11 cellular contexts compared by ENCODE assay signal in genomic region chr18:46518438-46518837, GRCh38.
DNase-seq lines count a peak whose midpoint lies in the region; ATAC-seq and TF ChIP-seq lines count a peak whose summit lies in the region.
"Had no signal": no experiment of that assay in that cellular context is flagged by ENCODE, and none has a peak within 500 bp of the region (broad histone marks: within the 10 kb centered on the region; RNA-seq: fewer than 3 reads in every experiment).

No MANE protein-coding gene starts in this region.

- DNase-seq in NCI-H748 (lab: John Stamatoyannopoulos, UW; ENCODE audit: unreplicated experiment) (peak; percentile 19), NCI-H748 treated with DMSO at 0.1 percent for 48 hours (lab: John Stamatoyannopoulos, UW) (no peak), PC-3 (peak; percentile 19), left ventricle myocardium inferior (peak; percentile 38), thyroid gland (peak; percentile 44 to 46)
- no peak for DNase-seq in activated naive CD4-positive, alpha-beta T cell treated with anti-CD3 and anti-CD28 coated beads, Interleukin-2, amount 50 U/mL, for 72 hours (ENCODE audit: low spot score in 2 of 2)
- DNase-seq: colonic mucosa, NCI-H1694 treated with DMSO at 0.1 percent for 48 hours had no signal

- no peaks in the 10 kb centered on the region for H3K9me2 ChIP-seq in PC-3 (replicated peaks; ENCODE audit: low read length)

- peaks cover 0 to under 1% of the 10 kb centered on the region in 2 donors for H3K9me3 Mint-ChIP-seq in activated naive CD4-positive, alpha-beta T cell treated with anti-CD3 and anti-CD28 coated beads, Interleukin-2, amount 50 U/mL, for 72 hours
- H3K9me3 Mint-ChIP-seq: activated naive CD4-positive, alpha-beta T cell treated with anti-CD3 and anti-CD28 coated beads, Interleukin-2, amount 50 U/mL, for 24 hours had no signal

- no peak overlapping the region for H3K9ac ChIP-seq in PC-3 (ENCODE audit: low read length)

- H2AFZ ChIP-seq in PC-3 (ENCODE audit: low read length) = no peak overlapping the region

- CTCF ChIA-PET in PC-3 (lab: Charles Lee) = interaction anchor here (1.7 kb wide), 1 partner anchor 237 kb away, joined by 12 read pairs; no protein-coding TSS in a partner anchor

- POLR2A ChIA-PET in PC-3 (lab: Charles Lee; ENCODE audit: unreplicated experiment) = no interaction called here

- no peaks in the 10 kb centered on the region for H3F3A ChIP-seq in PC-3 (ENCODE audit: low read length, unreplicated experiment)

- H3K36me3 ChIP-seq in PC-3 (ENCODE audit: low read depth, low read length) (no peaks in the 10 kb centered on the region), left ventricle myocardium inferior (no peaks in the 10 kb centered on the region), thyroid gland (no peaks in the 10 kb centered on the region)
- H3K36me3 ChIP-seq: colonic mucosa had no signal

- TF ChIP-seq CTCF in PC-3 (conservative IDR thresholded peaks at IDR 0.05; ENCODE audit: low read depth, low read length) (no peak; the same call in 1 of the 2 replicates), left ventricle myocardium inferior (IDR thresholded peaks at IDR 0.05; ENCODE audit: borderline replicate concordance) (peak; percentile 72), thyroid gland (IDR thresholded peaks at IDR 0.05) (peak in 2 of 6 experiments; percentile 19 to 31)

- no peaks in the 10 kb centered on the region for H3K9me3 ChIP-seq in PC-3 (ENCODE audit: low read length)
- no peaks in the 10 kb centered on the region for H3K9me3 ChIP-seq in left ventricle myocardium inferior (replicated peaks)
- no peaks in the 10 kb centered on the region for H3K9me3 ChIP-seq in thyroid gland
- H3K9me3 ChIP-seq: colonic mucosa had no signal

- TF ChIP-seq POLR2A in thyroid gland (IDR thresholded peaks at IDR 0.05) = no peak

- H3K4me2 ChIP-seq in PC-3 (ENCODE audit: low read length) = no peak overlapping the region

- no TSS peak for BruUV-seq in PC-3 (replicated peaks; lab: Mats Ljungman, UMichigan)

- H3K4me3 ChIP-seq in PC-3 (ENCODE audit: low read length) = no peak overlapping the region
- H3K4me3 ChIP-seq in left ventricle myocardium inferior = no peak overlapping the region
- no peak overlapping the region for H3K4me3 ChIP-seq in thyroid gland (replicated peaks in 1 of 3)
- H3K4me3 ChIP-seq: colonic mucosa had no signal

- WGBS in thyroid gland, 2 donors = 41 to 58% methylated on average over 4 to 5 of the region's 6 CpGs

- H3K27ac ChIP-seq in PC-3 (ENCODE audit: low read length) = no peak overlapping the region
- H3K27ac ChIP-seq in left ventricle myocardium inferior (replicated peaks) = no peak overlapping the region
- no peak overlapping the region for H3K27ac ChIP-seq in thyroid gland
- H3K27ac ChIP-seq: colonic mucosa had no signal

- H3K79me2 ChIP-seq in PC-3 (ENCODE audit: low read length) = no peaks in the 10 kb centered on the region

- H4K20me1 ChIP-seq in PC-3 (ENCODE audit: low read length) = no peaks in the 10 kb centered on the region

- peak; percentile 79 for ATAC-seq in PC-3
- ATAC-seq in HG02642 (IDR thresholded peaks at IDR 0.05; ENCODE audit: poor library complexity, unreplicated experiment) = no peak
- no peak for ATAC-seq in GM19351 (IDR thresholded peaks at IDR 0.05; ENCODE audit: unreplicated experiment)
- ATAC-seq in activated naive CD4-positive, alpha-beta T cell treated with anti-CD3 and anti-CD28 coated beads, Interleukin-2, amount 50 U/mL, for 72 hours = no peak

- H3K27me3 ChIP-seq in PC-3 (ENCODE audit: low read length) (no peaks in the 10 kb centered on the region), left ventricle myocardium inferior (ENCODE audit: low read depth) (no peaks in the 10 kb centered on the region), thyroid gland (no peaks in the 10 kb centered on the region)
- H3K27me3 ChIP-seq: colonic mucosa had no signal

- intact Hi-C loops in PC-3 (cut with micrococcal nuclease) = loop anchor here (1.0 kb wide), 1 partner anchor 237 kb away; no protein-coding TSS in a partner anchor
- intact Hi-C loops in left ventricle myocardium inferior (cut with micrococcal nuclease) = loop anchor here (10.0 kb wide), 1 partner anchor 234 kb away; no protein-coding TSS in a partner anchor
- intact Hi-C loops in thyroid gland (cut with DNase I) = no loop called here

- no peaks in the 10 kb centered on the region for H3K4me1 ChIP-seq in PC-3 (ENCODE audit: insufficient read depth, low read length)
- H3K4me1 ChIP-seq in left ventricle myocardium inferior = no peaks in the 10 kb centered on the region
- no peaks in the 10 kb centered on the region for H3K4me1 ChIP-seq in thyroid gland
- H3K4me1 ChIP-seq: colonic mucosa had no signal

- no peaks in the 10 kb centered on the region for H3K36me3 Mint-ChIP-seq in activated naive CD4-positive, alpha-beta T cell treated with anti-CD3 and anti-CD28 coated beads, Interleukin-2, amount 50 U/mL, for 72 hours
- H3K36me3 Mint-ChIP-seq: activated naive CD4-positive, alpha-beta T cell treated with anti-CD3 and anti-CD28 coated beads, Interleukin-2, amount 50 U/mL, for 24 hours had no signal

- no peak overlapping the region for H3K27ac Mint-ChIP-seq in activated naive CD4-positive, alpha-beta T cell treated with anti-CD3 and anti-CD28 coated beads, Interleukin-2, amount 50 U/mL, for 72 hours
- H3K27ac Mint-ChIP-seq: activated naive CD4-positive, alpha-beta T cell treated with anti-CD3 and anti-CD28 coated beads, Interleukin-2, amount 50 U/mL, for 24 hours had no signal

Comparison
In these comparisons a context has a peak if more than half of its experiments do, and no peak if none do; other contexts are left out.
1. DNase-seq: peak in NCI-H748 (single experiment), PC-3 (single experiment), left ventricle myocardium inferior (single experiment) and thyroid gland (2 of 2); none in NCI-H748 treated with DMSO at 0.1 percent for 48 hours (single experiment) and activated naive CD4-positive, alpha-beta T cell treated with anti-CD3 and anti-CD28 coated beads, Interleukin-2, amount 50 U/mL, for 72 hours (0 of 2).